Comparison of ENCODE assay signal across 8 cellular contexts in the genomic region with DNA sequence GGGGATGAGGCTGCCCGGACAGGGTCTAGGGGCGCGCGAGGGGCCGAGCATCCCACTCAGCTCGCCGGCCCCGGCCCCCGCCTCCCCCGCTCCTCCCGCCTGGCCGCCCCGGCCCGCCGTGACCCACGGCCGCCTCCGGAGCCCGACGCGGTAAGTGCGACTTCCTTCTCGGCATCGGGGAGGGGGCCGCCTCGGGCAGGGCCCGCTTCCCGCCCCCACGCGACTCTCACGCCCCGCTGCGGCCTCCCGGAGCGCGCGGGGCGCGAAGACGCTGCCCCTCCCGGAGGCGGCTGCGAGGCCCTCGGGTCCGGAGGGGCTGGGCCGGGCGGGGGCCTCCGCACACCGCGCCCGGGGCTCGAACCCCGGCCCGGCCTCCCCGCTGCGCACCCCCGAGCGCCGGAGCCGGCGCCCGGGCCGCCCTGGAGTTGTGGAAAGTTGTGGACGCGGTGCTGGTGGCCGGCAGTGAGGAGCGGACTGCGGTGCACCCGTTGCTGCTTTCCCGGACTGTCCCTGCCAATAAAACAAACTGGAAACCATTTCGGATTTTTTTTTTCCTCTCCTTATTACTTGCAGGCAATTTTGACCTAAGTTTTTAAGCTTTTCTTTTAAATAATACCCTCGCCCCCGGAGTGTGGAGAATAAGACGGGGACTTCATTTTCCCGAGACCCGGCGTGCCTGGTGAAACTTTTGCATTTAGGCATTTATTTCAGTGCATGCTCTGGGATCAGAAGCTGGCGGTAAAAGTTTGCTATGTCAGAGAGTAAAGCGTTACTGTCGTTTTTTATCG. TPM values are rescaled to one million over a fixed set of nuclear protein-coding genes. Genes with fewer than 3 reads are reported as not detected.
A peak's percentile ranks its signal among the peaks of the same experiment; 100 is the strongest.
DNase-seq lines count a peak whose midpoint lies in the region; ATAC-seq and TF ChIP-seq lines count a peak whose summit lies in the region.

No MANE protein-coding gene starts in this region.

- H3K36me3 ChIP-seq in SJCRH30 = no peaks in the 10 kb centered on the region

- peak; percentile 31 for ATAC-seq in HG02759 (IDR thresholded peaks at IDR 0.05; ENCODE audit: unreplicated experiment)
- peak; percentile 29 for ATAC-seq in left colon
- ATAC-seq in stimulated activated naive B cell treated with anti-CD40 and anti-IgM and Interleukin-4, amounts not matched to agents 10 μg/mL and 1 μg/mL and 100 μg/mL, for 72 hours (replicated peaks) = peak; percentile 35 to 38
- ATAC-seq in HG02678 (IDR thresholded peaks at IDR 0.05; ENCODE audit: unreplicated experiment) = no peak

- H3K4me1 ChIP-seq in SJCRH30 = peaks cover 17% of the 10 kb centered on the region

- H3K4me1 Mint-ChIP-seq in chondrocyte (ENCODE audit: low read depth) = peaks cover 53% of the 10 kb centered on the region
- peaks cover 29 to 54% of the 10 kb centered on the region in 2 donors for H3K4me1 Mint-ChIP-seq in stimulated activated naive B cell treated with anti-CD40 and anti-IgM and Interleukin-4, amounts not matched to agents 10 μg/mL and 1 μg/mL and 100 μg/mL, for 72 hours

- H3K27ac ChIP-seq in SJCRH30 = peak overlapping the region; percentile 32; the same call in 1 of the 2 replicates

- no peaks in the 10 kb centered on the region for H3K36me3 Mint-ChIP-seq in chondrocyte (ENCODE audit: low read depth)
- peaks cover 4 to 15% of the 10 kb centered on the region in 2 donors for H3K36me3 Mint-ChIP-seq in stimulated activated naive B cell treated with anti-CD40 and anti-IgM and Interleukin-4, amounts not matched to agents 10 μg/mL and 1 μg/mL and 100 μg/mL, for 72 hours

- intact Hi-C loops in left colon (cut with DNase I, micrococcal nuclease) = no loop called here

- H3K27me3 Mint-ChIP-seq in chondrocyte (ENCODE audit: low read depth) = no peaks in the 10 kb centered on the region
- H3K27me3 Mint-ChIP-seq in stimulated activated naive B cell treated with anti-CD40 and anti-IgM and Interleukin-4, amounts not matched to agents 10 μg/mL and 1 μg/mL and 100 μg/mL, for 72 hours = no peaks in the 10 kb centered on the region

- H3K27me3 ChIP-seq in SJCRH30 = no peaks in the 10 kb centered on the region

- no peaks in the 10 kb centered on the region for H3K9me3 ChIP-seq in SJCRH30 (replicated peaks)

- no peaks in the 10 kb centered on the region for H3K9me3 Mint-ChIP-seq in chondrocyte (ENCODE audit: low read depth)
- no peaks in the 10 kb centered on the region for H3K9me3 Mint-ChIP-seq in stimulated activated naive B cell treated with anti-CD40 and anti-IgM and Interleukin-4, amounts not matched to agents 10 μg/mL and 1 μg/mL and 100 μg/mL, for 72 hours

- peak overlapping the region; percentile 82 for H3K4me3 ChIP-seq in SJCRH30

- TF ChIP-seq CTCF in chondrocyte (IDR thresholded peaks at IDR 0.05) = no peak

- H3K27ac Mint-ChIP-seq in chondrocyte (ENCODE audit: unreplicated experiment) = peak overlapping the region; percentile 95
- H3K27ac Mint-ChIP-seq in stimulated activated naive B cell treated with anti-CD40 and anti-IgM and Interleukin-4, amounts not matched to agents 10 μg/mL and 1 μg/mL and 100 μg/mL, for 72 hours = peak overlapping the region; percentile 95

- peak; percentile 44 for DNase-seq in SKM-1 treated with dmso at 0.1 percent for 144 hours (lab: John Stamatoyannopoulos, UW; ENCODE audit: unreplicated experiment)
- no peak for DNase-seq in SKM-1 (lab: John Stamatoyannopoulos, UW; ENCODE audit: unreplicated experiment)
- DNase-seq in SJCRH30 = peak; percentile 61 to 66
- no peak for DNase-seq in chondrocyte (ENCODE audit: low spot score)
- DNase-seq in left colon = peak in 1 of 2 donors; percentile 40
- no peak for DNase-seq in stimulated activated naive B cell treated with anti-CD40 and anti-IgM and Interleukin-4, amounts not matched to agents 10 μg/mL and 1 μg/mL and 100 μg/mL, for 72 hours

- peak overlapping the region; percentile 96 for H3K4me3 Mint-ChIP-seq in chondrocyte (ENCODE audit: unreplicated experiment)
- H3K4me3 Mint-ChIP-seq in stimulated activated naive B cell treated with anti-CD40 and anti-IgM and Interleukin-4, amounts not matched to agents 10 μg/mL and 1 μg/mL and 100 μg/mL, for 72 hours = peak overlapping the region; percentile 85 to 90

RNA-seq across cellular contexts. Expression of gene TMEM156, which starts 12.9 kb away (rescaled TPM):
- total RNA-seq in SJCRH30 (2014; rRNA removed; shearing (Covaris generic)) = not detected in 2 replicates
- total RNA-seq in chondrocyte (0.32 to 0.36 TPM in 2 of 3 replicates, not detected in the other), left colon (under 1 TPM in 1 of 2 donors, not detected in 1; 0.70 TPM)

RNA-seq across cellular contexts. Expression of gene KLHL5, which starts 16.9 kb away (rescaled TPM):
- 43.0 and 50.3 TPM in 2 replicates for total RNA-seq in SJCRH30 (2014; rRNA removed; shearing (Covaris generic))
- total RNA-seq in chondrocyte = 46.8 to 83.3 TPM (median 74.8 TPM) in 3 replicates
- total RNA-seq in left colon = 10 to 100 TPM in 1 of 2 donors, 1 to 10 TPM in 1; 2.7 to 13.1 TPM

Comparison
In these comparisons a context has a peak if more than half of its experiments do, and no peak if none do; other contexts are left out.
1. DNase-seq: peak in SKM-1 treated with dmso at 0.1 percent for 144 hours (single experiment) and SJCRH30 (2 of 2); none in SKM-1 (single experiment), chondrocyte (single experiment) and stimulated activated naive B cell treated with anti-CD40 and anti-IgM and Interleukin-4, amounts not matched to agents 10 μg/mL and 1 μg/mL and 100 μg/mL, for 72 hours (single experiment).